22 cellular contexts compared by ENCODE assay signal in the genomic region with DNA sequence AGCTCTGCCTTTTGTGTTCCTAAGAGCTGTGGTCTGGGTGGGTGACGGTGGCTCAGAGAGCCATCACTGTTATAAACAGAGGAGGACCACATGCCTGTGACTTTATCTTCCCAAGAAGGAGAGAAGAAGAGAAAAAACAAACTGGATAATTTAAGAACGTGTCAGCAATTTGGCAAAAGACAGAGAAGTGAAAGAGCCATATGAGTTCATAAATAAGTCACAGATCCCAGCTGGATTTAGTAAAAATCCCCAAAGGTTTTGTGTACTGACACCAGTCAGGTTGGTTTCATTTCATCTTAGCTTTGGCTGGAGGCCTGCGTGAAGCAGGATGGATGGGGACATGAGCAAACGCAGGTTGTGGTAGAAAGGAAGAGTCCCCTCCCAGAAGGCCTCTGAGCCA.
A peak's percentile ranks its signal among the peaks of the same experiment; 100 is the strongest.
DNase-seq lines count a peak whose midpoint lies in the region; ATAC-seq, FAIRE-seq and TF ChIP-seq lines count a peak whose summit lies in the region.
"Had no signal": no experiment of that assay in that cellular context is flagged by ENCODE, and none has a peak within 500 bp of the region (broad histone marks: within the 10 kb centered on the region; RNA-seq: fewer than 3 reads in every experiment).

No MANE protein-coding gene starts in this region.

- intact Hi-C loops in left ventricle myocardium inferior (cut with micrococcal nuclease), result no loop called here

- no peaks in the 10 kb centered on the region for H3K27me3 ChIP-seq in left ventricle myocardium inferior (ENCODE audit: low read depth)
- no peaks in the 10 kb centered on the region for H3K27me3 ChIP-seq in stomach smooth muscle (ENCODE audit: control insufficient read depth in 1 of 2, insufficient read depth in 2 of 2, low read length in 2 of 2)
- H3K27me3 ChIP-seq: pancreas, upper lobe of left lung had no signal

- no peak overlapping the region for H3K4me3 ChIP-seq in left ventricle myocardium inferior
- H3K4me3 ChIP-seq in stomach smooth muscle (ENCODE audit: low read length in 2 of 2), result no peak overlapping the region
- H3K4me3 ChIP-seq: pancreas, upper lobe of left lung had no signal

- H3K27ac ChIP-seq in left ventricle myocardium inferior (replicated peaks) (peak overlapping the region; percentile 78), stomach smooth muscle (ENCODE audit: low read length) (peak overlapping the region; percentile 37)
- H3K27ac ChIP-seq: pancreas, upper lobe of left lung had no signal

- H3K36me3 ChIP-seq in left ventricle myocardium inferior, result no peaks in the 10 kb centered on the region
- no peaks in the 10 kb centered on the region for H3K36me3 ChIP-seq in stomach smooth muscle (ENCODE audit: control insufficient read depth in 2 of 2, insufficient read depth in 2 of 2, low read length in 2 of 2)
- H3K36me3 ChIP-seq: pancreas, upper lobe of left lung had no signal

- FAIRE-seq in GM18507 (lab: Jason Lieb, UNC), result peak; percentile 26
- FAIRE-seq: bronchial epithelial cell, pancreas had no signal

- ATAC-seq in GM21447 (IDR thresholded peaks at IDR 0.05; ENCODE audit: unreplicated experiment) (no peak), GM21367 (IDR thresholded peaks at IDR 0.05; ENCODE audit: unreplicated experiment) (no peak)
- ATAC-seq: naive thymus-derived CD4-positive, alpha-beta T cell; stimulated activated naive CD8-positive, alpha-beta T cell treated with anti-CD3 and anti-CD28 coated beads, Interleukin-15, Interleukin-2, amounts not matched to agents 100 U/mL and 50 U/mL, for 24 hours had no signal

- H3K4me1 ChIP-seq in left ventricle myocardium inferior (peaks cover 40% of the 10 kb centered on the region), stomach smooth muscle (ENCODE audit: control insufficient read depth, insufficient read depth, low read length) (peaks cover 28% of the 10 kb centered on the region)
- H3K4me1 ChIP-seq: upper lobe of left lung had no signal

- H3K9ac ChIP-seq in stomach smooth muscle (ENCODE audit: low read length in 2 of 2), result no peak overlapping the region

- no peak for DNase-seq in GM18507 (ENCODE audit: extremely low spot score, insufficient read length, low read depth)
- peak; percentile 15 for DNase-seq in M059J (ENCODE audit: low read depth)
- no peak for DNase-seq in left ventricle myocardium inferior
- no peak for DNase-seq in NCI-H2107 (lab: John Stamatoyannopoulos, UW)
- DNase-seq: activated B cell treated with CpG ODN at 0.5 μM for 24 hours; activated CD4-positive, alpha-beta memory T cell treated with anti-CD3 and anti-CD28 coated beads for 36 hours; activated naive CD4-positive, alpha-beta T cell; activated T-cell treated with anti-CD3 and anti-CD28 coated beads, Interleukin-2, amount 50 U/mL, for 1 hour; DMS79; KG1; kidney glomerular epithelial cell; naive thymus-derived CD4-positive, alpha-beta T cell; NCI-H1048; pancreas; stimulated activated CD4-positive, alpha-beta T cell treated with anti-CD3 and anti-CD28 coated beads, Interleukin-2, amount 100 ng/mL, for 48 hours; stimulated activated naive CD8-positive, alpha-beta T cell treated with anti-CD3 and anti-CD28 coated beads, Interleukin-15, Interleukin-2, amounts not matched to agents 100 U/mL and 50 U/mL, for 24 hours; T-helper 9 cell; upper lobe of left lung had no signal

- no peak for TF ChIP-seq CTCF in left ventricle myocardium inferior (IDR thresholded peaks at IDR 0.05; ENCODE audit: borderline replicate concordance)

- H3K9me3 ChIP-seq in left ventricle myocardium inferior (replicated peaks) (peaks cover 25% of the 10 kb centered on the region), stomach smooth muscle (ENCODE audit: control insufficient read depth in 2 of 2, low read length in 2 of 2) (no peaks in the 10 kb centered on the region)
- H3K9me3 ChIP-seq: pancreas, upper lobe of left lung had no signal
